20 cellular contexts compared by ENCODE assay signal in genomic region chr2:131467722-131468121, GRCh38. TPM values are rescaled to one million over a fixed set of nuclear protein-coding genes. Genes with fewer than 3 reads are reported as not detected.
"Had no signal": no experiment of that assay in that cellular context is flagged by ENCODE, and none has a peak within 500 bp of the region (broad histone marks: within the 10 kb centered on the region; RNA-seq: fewer than 3 reads in every experiment).

No MANE protein-coding gene starts in this region.

RNA-seq across cellular contexts. Expression of gene TUBA3D, which starts 8.2 kb away (rescaled TPM):
- total RNA-seq: activated B cell treated with CpG ODN at 0.5 μM for 24 hours; activated CD4-positive, alpha-beta memory T cell treated with anti-CD3 and anti-CD28 coated beads for 36 hours; activated CD4-positive, alpha-beta T cell treated with anti-CD3 and anti-CD28 coated beads, Interleukin-2, amount 10 ng/mL, durations not matched to agents 24 days and 14 days; activated CD8-positive, alpha-beta memory T cell treated with anti-CD3 and anti-CD28 coated beads for 36 hours; activated CD8-positive, alpha-beta T cell treated with anti-CD3 and anti-CD28 coated beads for 36 hours; activated naive CD4-positive, alpha-beta T cell treated with anti-CD3 and anti-CD28 coated beads for 36 hours; activated naive CD4-positive, alpha-beta T cell treated with anti-CD3 and anti-CD28 coated beads, Interleukin-2, amount 50 U/mL, for 72 hours; activated naive CD8-positive, alpha-beta T cell treated with anti-CD3 and anti-CD28 coated beads for 36 hours; activated T-cell treated with anti-CD3 and anti-CD28 coated beads, Interleukin-2, amount 50 U/mL, for 4 hours; activated T-cell treated with anti-CD3 and anti-CD28 coated beads, Interleukin-2, amount 50 U/mL, for 72 hours; activated T-helper 1 cell treated with anti-CD3 and anti-CD28 coated beads, Interleukin-12 subunit alpha, Interleukin-12 subunit beta, Interleukin-2, Interleukin-4 antibody, amounts not matched to agents 30 ng/mL and 10 ng/mL and 1 ng/mL, durations not matched to agents 14 hours and 24 hours and 36 hours; activated T-helper 17 cell treated with anti-CD3 and anti-CD28 coated beads, Interleukin-2, amount 50 U/mL, for 72 hours; adrenal gland; ascending aorta; bronchial epithelial cell; cardiac muscle cell; T-cell; T-helper 1 cell treated with Interleukin-12 subunit alpha and Interleukin-12 subunit beta and Interleukin-4 antibody, amounts not matched to agents 30 ng/mL and 1 ng/mL, for 36 hours; T-helper 17 cell; T-helper 2 cell treated with Interferon-gamma antibody and Interleukin-4, amounts not matched to agents 100 ng/mL and 5 ng/mL, for 36 hours had no signal
